In genomic region chr10:73471226-73471625, GRCh38 we compare ENCODE assay signal across 16 cellular contexts. TPM values are rescaled to one million over a fixed set of nuclear protein-coding genes. Genes with fewer than 3 reads are reported as not detected.
DNase-seq lines count a peak whose midpoint lies in the region; ATAC-seq, FAIRE-seq and TF ChIP-seq lines count a peak whose summit lies in the region.
"Had no signal": no experiment of that assay in that cellular context is flagged by ENCODE, and none has a peak within 500 bp of the region (broad histone marks: within the 10 kb centered on the region; RNA-seq: fewer than 3 reads in every experiment).

No MANE protein-coding gene starts in this region.

- no peaks in the 10 kb centered on the region for H3K9me2 ChIP-seq in MM.1S (replicated peaks; ENCODE audit: insufficient read depth, low read length)

- H3K9me3 ChIP-seq in left ventricle myocardium inferior (replicated peaks) = no peaks in the 10 kb centered on the region
- no peaks in the 10 kb centered on the region for H3K9me3 ChIP-seq in psoas muscle
- H3K9me3 ChIP-seq in MM.1S (replicated peaks; ENCODE audit: insufficient read depth, low read length) = no peaks in the 10 kb centered on the region
- H3K9me3 ChIP-seq: Caco-2 had no signal

- peak; percentile 62 for FAIRE-seq in islet of Langerhans (lab: Jason Lieb, UNC)
- FAIRE-seq: D721Med, GM12891, HepG2 had no signal

- ATAC-seq in left cardiac atrium (no peak), psoas muscle (peak in 1 of 4 donors; percentile 33), GM18511 (IDR thresholded peaks at IDR 0.05; ENCODE audit: unreplicated experiment) (no peak)
- ATAC-seq: HepG2 had no signal

- DNase-seq in left ventricle myocardium inferior = no peak
- DNase-seq in left cardiac atrium = no peak
- no peak for DNase-seq in psoas muscle
- no peak for DNase-seq in MM.1S
- DNase-seq in epidermal melanocyte (ENCODE audit: insufficient read length, low spot score) = no peak
- DNase-seq: ACHN; Caco-2; CD4-positive, alpha-beta T cell; GOT3; H9 had no signal

- 41 to 52% (median 47%) methylated on average over 3 of the region's 3 CpGs for WGBS in psoas muscle, 3 donors

- no peaks in the 10 kb centered on the region for H3K27me3 ChIP-seq in left ventricle myocardium inferior (ENCODE audit: low read depth)
- no peaks in the 10 kb centered on the region for H3K27me3 ChIP-seq in psoas muscle (ENCODE audit: insufficient read depth in 3 of 3, low read length in 2 of 3)
- H3K27me3 ChIP-seq in MM.1S (replicated peaks; ENCODE audit: insufficient read depth, low read length) = no peaks in the 10 kb centered on the region

- H3K36me3 ChIP-seq in left ventricle myocardium inferior (peaks cover 82% of the 10 kb centered on the region), psoas muscle (ENCODE audit: insufficient read depth in 1 of 2, low read depth in 1 of 2) (peaks cover 4 to 85% of the 10 kb centered on the region in 2 donors), MM.1S (replicated peaks; ENCODE audit: insufficient read depth, low read length) (peaks cover 11% of the 10 kb centered on the region)

- no peak overlapping the region for H3K4me2 ChIP-seq in MM.1S (ENCODE audit: low read depth, low read length)

- H3K4me3 ChIP-seq in left ventricle myocardium inferior = no peak overlapping the region
- H3K4me3 ChIP-seq in psoas muscle = no peak overlapping the region
- H3K4me3 ChIP-seq in MM.1S (ENCODE audit: low read length) = no peak overlapping the region

- no peak overlapping the region for H3K9ac ChIP-seq in MM.1S (ENCODE audit: low read length)

- TF ChIP-seq CTCF in left ventricle myocardium inferior (IDR thresholded peaks at IDR 0.05; ENCODE audit: borderline replicate concordance) (no peak), psoas muscle (IDR thresholded peaks at IDR 0.05) (no peak), MM.1S (IDR thresholded peaks at IDR 0.05; ENCODE audit: low read length) (no peak)

- H3K4me1 ChIP-seq in left ventricle myocardium inferior (peaks cover 27% of the 10 kb centered on the region), psoas muscle (peaks cover 55% of the 10 kb centered on the region), MM.1S (ENCODE audit: low read length) (peaks cover 9% of the 10 kb centered on the region; the same call in 1 of the 2 replicates)
- H3K4me1 ChIP-seq: Caco-2 had no signal

- H3K27ac ChIP-seq in left ventricle myocardium inferior (replicated peaks) (peak overlapping the region; percentile 56), psoas muscle (peak overlapping the region; percentile 84), MM.1S (ENCODE audit: low read length) (no peak overlapping the region)
- H3K27ac ChIP-seq: C4-2B had no signal

- no peak overlapping the region for H2AFZ ChIP-seq in MM.1S (ENCODE audit: low read length)

- H4K20me1 ChIP-seq in MM.1S (ENCODE audit: insufficient read depth, low read length) = no peaks in the 10 kb centered on the region

- intact Hi-C loops in left ventricle myocardium inferior (cut with micrococcal nuclease) (no loop called here), left cardiac atrium (cut with DNase I) (no loop called here), psoas muscle (cut with DNase I) (no loop called here)

- no peaks in the 10 kb centered on the region for H3F3A ChIP-seq in MM.1S (ENCODE audit: insufficient read depth, low read length)

- no peaks in the 10 kb centered on the region for H3K79me2 ChIP-seq in MM.1S (ENCODE audit: low read length)

RNA-seq across cellular contexts. Expression of gene PPP3CB, which starts 24.6 kb away (rescaled TPM):
- total RNA-seq in left ventricle myocardium inferior = 64.5 TPM
- 10 to 100 TPM; 44.0 to 45.7 TPM for total RNA-seq in left cardiac atrium
- total RNA-seq in psoas muscle = 100 to 1,000 TPM in 3 of 4 donors, 10 to 100 TPM in 1; 92.3 to 177 (median 138) TPM
- 100 to 1,000 TPM in 1 of 3 donors, 10 to 100 TPM in 2; 52.2 to 162 (median 94.2) TPM for polyA plus RNA-seq in psoas muscle

RNA-seq across cellular contexts. Expression of gene MSS51, which starts 37.9 kb away (rescaled TPM):
- total RNA-seq in left ventricle myocardium inferior = 5.9 TPM
- total RNA-seq in left cardiac atrium = 1 to 10 TPM; 1.2 to 2.3 TPM
- total RNA-seq in psoas muscle = 100 to 1,000 TPM in 2 of 4 donors, 10 to 100 TPM in 2; 17.0 to 253 (median 80.5) TPM
- 1 to 10 TPM; 2.0 to 8.9 (median 7.3) TPM for polyA plus RNA-seq in psoas muscle

RNA-seq across cellular contexts. Expression of gene ANXA7, which starts 57.4 kb away (rescaled TPM):
- total RNA-seq in left ventricle myocardium inferior (115 TPM), left cardiac atrium (100 to 1,000 TPM in 1 of 2 donors, 10 to 100 TPM in 1; 97.0 to 116 TPM), psoas muscle (100 to 1,000 TPM; 134 to 205 (median 161) TPM)
- polyA plus RNA-seq in psoas muscle = 100 to 1,000 TPM in 1 of 3 donors, 10 to 100 TPM in 2; 69.0 to 166 (median 99.1) TPM
